Comparison of ENCODE assay signal across 8 cellular contexts in genomic region chr12:122097641-122098364, GRCh38. TPM values are rescaled to one million over a fixed set of nuclear protein-coding genes. Genes with fewer than 3 reads are reported as not detected.
DNase-seq lines count a peak whose midpoint lies in the region; ATAC-seq and TF ChIP-seq lines count a peak whose summit lies in the region.

No MANE protein-coding gene starts in this region.

- peak overlapping the region; percentile 51 for H3K9ac ChIP-seq in skeletal muscle satellite cell (ENCODE audit: low read depth, low read length)

- TF ChIP-seq CTCF in VCaP (conservative IDR thresholded peaks at IDR 0.05): no peak
- TF ChIP-seq CTCF in heart right ventricle (IDR thresholded peaks at IDR 0.05): no peak

- H3K27me3 ChIP-seq in heart right ventricle (no peaks in the 10 kb centered on the region), skeletal muscle satellite cell (ENCODE audit: control insufficient read depth, insufficient read depth, low read length) (no peaks in the 10 kb centered on the region)

- 25 to 34% methylated on average over 8 of the region's 8 CpGs for WGBS in heart right ventricle, 2 donors

- peak overlapping the region; percentile 70 for H3K4me2 ChIP-seq in skeletal muscle satellite cell (ENCODE audit: low read length)

- peak overlapping the region in 4 of 10 donors; percentile 1 to 25 (median 16) for H3K4me3 ChIP-seq in heart right ventricle
- peak overlapping the region; percentile 26 for H3K4me3 ChIP-seq in skeletal muscle satellite cell (ENCODE audit: low read length)

- H3K36me3 ChIP-seq in heart right ventricle (no peaks in the 10 kb centered on the region), skeletal muscle satellite cell (ENCODE audit: insufficient read depth, low read length) (no peaks in the 10 kb centered on the region)

- intact Hi-C loops in heart right ventricle (cut with DNase I): loop anchor here in 2 of 10 donors (2.0 kb wide), 1 partner anchor 17 kb away; no protein-coding TSS in a partner anchor

- peaks cover 16 to 91% (median 74%) of the 10 kb centered on the region in 9 donors for H3K4me1 ChIP-seq in heart right ventricle
- peaks cover 54% of the 10 kb centered on the region for H3K4me1 ChIP-seq in skeletal muscle satellite cell (ENCODE audit: control insufficient read depth, insufficient read depth, low read length)

- H3K27ac ChIP-seq in VCaP (peak overlapping the region; percentile 99), heart right ventricle (peak overlapping the region; percentile 61 to 91 (median 83))

- ATAC-seq in heart right ventricle (peak; percentile 48 to 78 (median 69)), HG02870 (IDR thresholded peaks at IDR 0.05; ENCODE audit: unreplicated experiment) (no peak)

- H3K9me3 ChIP-seq in heart right ventricle (no peaks in the 10 kb centered on the region), skeletal muscle satellite cell (replicated peaks; ENCODE audit: low read length) (no peaks in the 10 kb centered on the region)

- peak; percentile 49 to 70 for DNase-seq in NCI-H2081 (lab: John Stamatoyannopoulos, UW)
- no peak for DNase-seq in NCI-H2081 treated with DMSO at 0.1 percent for 48 hours (lab: John Stamatoyannopoulos, UW)
- peak; percentile 55 for DNase-seq in heart right ventricle
- no peak for DNase-seq in retina
- no peak for DNase-seq in pons (ENCODE audit: low spot score)

RNA-seq across cellular contexts. Expression of gene MLXIP, which starts 19.2 kb away (rescaled TPM):
- 10 to 100 TPM; 17.3 to 37.9 (median 20.9) TPM for total RNA-seq in heart right ventricle
- 10 to 100 TPM; 11.5 to 26.6 TPM for polyA plus RNA-seq in heart right ventricle
- total RNA-seq in skeletal muscle satellite cell (2012; rRNA removed): 12.0 and 17.0 TPM in 2 replicates

Comparison
In these comparisons a context has a peak if more than half of its experiments do, and no peak if none do; other contexts are left out.
1. DNase-seq: peak in NCI-H2081 (2 of 2) and heart right ventricle (2 of 2); none in NCI-H2081 treated with DMSO at 0.1 percent for 48 hours (single experiment), retina (single experiment) and pons (single experiment).